ENCODE assay signal across 1 cellular context in the genomic region with DNA sequence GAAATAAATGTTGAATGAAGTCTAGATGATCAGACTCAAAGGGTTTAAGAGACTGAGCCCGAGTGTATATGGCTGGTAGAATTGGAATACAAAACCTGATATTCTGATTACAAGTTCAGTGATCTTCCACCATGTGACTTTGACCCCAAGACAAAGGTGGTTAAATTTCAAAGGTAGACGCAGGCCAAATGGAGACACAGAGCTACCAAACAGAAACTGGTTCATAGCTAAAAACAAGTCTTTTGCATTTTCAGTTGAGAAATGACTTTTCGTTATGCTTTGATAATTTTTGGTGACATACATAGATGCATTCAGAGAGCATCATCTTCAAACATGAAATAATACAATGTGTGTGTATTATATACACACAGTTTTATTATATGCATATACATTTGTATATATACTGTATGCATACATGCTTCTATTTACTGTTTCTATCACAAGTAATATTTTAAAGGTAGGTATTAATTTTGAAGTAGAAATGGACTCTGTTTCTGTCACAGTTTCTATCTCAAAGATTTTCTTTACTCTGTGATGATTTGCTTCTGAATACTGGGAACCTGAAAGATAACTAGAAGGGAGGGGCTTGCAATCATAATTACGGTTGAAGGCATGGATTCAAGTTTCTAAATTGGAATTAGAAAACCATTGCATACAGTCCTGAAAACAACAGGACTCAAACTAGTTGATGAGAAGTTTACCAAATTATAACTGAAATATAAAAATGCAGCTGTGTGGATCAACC.
TF ChIP-seq lines count a peak whose summit lies in the region.

No MANE protein-coding gene starts in this region.

TF ChIP-seq in GM12878, 131 proteins besides CTCF, POLR2A, EP300 and RAD21 (continued from another document):
- TF ChIP-seq NFYA (IDR thresholded peaks at IDR 0.05; ENCODE audit: borderline replicate concordance, low read depth, low read length) = no peak
